ENCODE assay signal across 8 cellular contexts in genomic region chr12:113030875-113031525, GRCh38. TPM values are rescaled to one million over a fixed set of nuclear protein-coding genes. Genes with fewer than 3 reads are reported as not detected.
A peak's percentile ranks its signal among the peaks of the same experiment; 100 is the strongest.
DNase-seq lines count a peak whose midpoint lies in the region; ATAC-seq and TF ChIP-seq lines count a peak whose summit lies in the region.

No MANE protein-coding gene starts in this region.

- WGBS in transverse colon (ENCODE audit: low coverage in 1 of 2), 2 donors = 0 to 16% methylated on average over 1 to 9 of the region's 9 CpGs

- H3K27me3 Mint-ChIP-seq in CD4-positive, alpha-beta T cell = no peaks in the 10 kb centered on the region
- H3K27me3 Mint-ChIP-seq in central memory CD8-positive, alpha-beta T cell = peaks cover 9% of the 10 kb centered on the region

- TF ChIP-seq EP300 in transverse colon (IDR thresholded peaks at IDR 0.05; ENCODE audit: low read depth) = no peak

- H3K27ac Mint-ChIP-seq in CD4-positive, alpha-beta T cell = no peak overlapping the region
- no peak overlapping the region for H3K27ac Mint-ChIP-seq in central memory CD8-positive, alpha-beta T cell (ENCODE audit: low read depth)
- H3K27ac Mint-ChIP-seq in stimulated activated effector memory CD8-positive, alpha-beta T cell treated with anti-CD3 and anti-CD28 coated beads, Interleukin-12 subunit alpha, Interleukin-12 subunit beta, amount 100 ng/mL, for 72 hours = no peak overlapping the region

- H3K9me3 ChIP-seq in CD4-positive, alpha-beta T cell (ENCODE audit: control insufficient read depth, low read length) = no peaks in the 10 kb centered on the region
- no peaks in the 10 kb centered on the region for H3K9me3 ChIP-seq in transverse colon

- no peaks in the 10 kb centered on the region for H3K9me3 Mint-ChIP-seq in CD4-positive, alpha-beta T cell
- H3K9me3 Mint-ChIP-seq in central memory CD8-positive, alpha-beta T cell = no peaks in the 10 kb centered on the region
- H3K9me3 Mint-ChIP-seq in stimulated activated effector memory CD8-positive, alpha-beta T cell treated with anti-CD3 and anti-CD28 coated beads, Interleukin-12 subunit alpha, Interleukin-12 subunit beta, amount 100 ng/mL, for 72 hours = no peaks in the 10 kb centered on the region

- TF ChIP-seq CTCF in CD4-positive, alpha-beta T cell (IDR thresholded peaks at IDR 0.05) = peak; percentile 55
- peak; percentile 51 to 62 (median 61) for TF ChIP-seq CTCF in transverse colon (IDR thresholded peaks at IDR 0.05)

- H3K27me3 ChIP-seq in CD4-positive, alpha-beta T cell (ENCODE audit: control insufficient read depth, insufficient read depth, low read length) = no peaks in the 10 kb centered on the region
- H3K27me3 ChIP-seq in transverse colon = peaks cover 9% of the 10 kb centered on the region

- no peak for TF ChIP-seq POLR2A in transverse colon (IDR thresholded peaks at IDR 0.05)

- no peak for DNase-seq in CD4-positive, alpha-beta T cell
- DNase-seq in NCI-H774 (lab: John Stamatoyannopoulos, UW) (peak; percentile 70), kidney glomerular epithelial cell (lab: John Stamatoyannopoulos, UW) (peak; percentile 73), transverse colon (no peak)
- DNase-seq in central memory CD8-positive, alpha-beta T cell (ENCODE audit: low spot score in 2 of 2) = no peak
- no peak for DNase-seq in stimulated activated effector memory CD8-positive, alpha-beta T cell treated with anti-CD3 and anti-CD28 coated beads, Interleukin-12 subunit alpha, Interleukin-12 subunit beta, amount 100 ng/mL, for 72 hours (ENCODE audit: low spot score in 2 of 2)

- no peaks in the 10 kb centered on the region for H3K4me1 Mint-ChIP-seq in CD4-positive, alpha-beta T cell (ENCODE audit: low read depth)
- H3K4me1 Mint-ChIP-seq in central memory CD8-positive, alpha-beta T cell = peaks cover 6% of the 10 kb centered on the region
- peaks cover 6% of the 10 kb centered on the region for H3K4me1 Mint-ChIP-seq in stimulated activated effector memory CD8-positive, alpha-beta T cell treated with anti-CD3 and anti-CD28 coated beads, Interleukin-12 subunit alpha, Interleukin-12 subunit beta, amount 100 ng/mL, for 72 hours

- no peaks in the 10 kb centered on the region for H3K36me3 ChIP-seq in transverse colon

- H3K4me3 ChIP-seq in transverse colon = no peak overlapping the region

- H3K27ac ChIP-seq in CD4-positive, alpha-beta T cell (ENCODE audit: low read depth, low read length) = no peak overlapping the region
- no peak overlapping the region for H3K27ac ChIP-seq in transverse colon

- POLR2A ChIA-PET in CD4-positive, alpha-beta T cell (lab: Charles Lee) = no interaction called here

- in situ Hi-C loops in transverse colon (cut with MboI; ENCODE audit: low pct_ligation_motif_present in 1 of 4, low pct_unique_long_range_greater_than_20kb in 1 of 4, low sequenced_read_pairs in 3 of 4) = no loop called here

- CTCF ChIA-PET in CD4-positive, alpha-beta T cell (lab: Charles Lee) = no interaction called here

- H3K4me1 ChIP-seq in transverse colon = no peaks in the 10 kb centered on the region

- H3K36me3 Mint-ChIP-seq in CD4-positive, alpha-beta T cell (ENCODE audit: low read depth) = no peaks in the 10 kb centered on the region
- no peaks in the 10 kb centered on the region for H3K36me3 Mint-ChIP-seq in central memory CD8-positive, alpha-beta T cell (ENCODE audit: insufficient read depth)
- H3K36me3 Mint-ChIP-seq in stimulated activated effector memory CD8-positive, alpha-beta T cell treated with anti-CD3 and anti-CD28 coated beads, Interleukin-12 subunit alpha, Interleukin-12 subunit beta, amount 100 ng/mL, for 72 hours = no peaks in the 10 kb centered on the region

- H3K4me3 Mint-ChIP-seq in CD4-positive, alpha-beta T cell = no peak overlapping the region
- no peak overlapping the region for H3K4me3 Mint-ChIP-seq in central memory CD8-positive, alpha-beta T cell
- no peak overlapping the region for H3K4me3 Mint-ChIP-seq in stimulated activated effector memory CD8-positive, alpha-beta T cell treated with anti-CD3 and anti-CD28 coated beads, Interleukin-12 subunit alpha, Interleukin-12 subunit beta, amount 100 ng/mL, for 72 hours

- peak; percentile 61 for ATAC-seq in CD4-positive, alpha-beta T cell (ENCODE audit: poor library complexity)
- ATAC-seq in HG03175 (IDR thresholded peaks at IDR 0.05; ENCODE audit: unreplicated experiment) (peak; percentile 39), HG03196 (IDR thresholded peaks at IDR 0.05; ENCODE audit: unreplicated experiment) (no peak)
- peak; percentile 46 for ATAC-seq in central memory CD8-positive, alpha-beta T cell (replicated peaks; ENCODE audit: extremely low read depth, poor library complexity, severe bottlenecking)
- no peak for ATAC-seq in stimulated activated effector memory CD8-positive, alpha-beta T cell treated with anti-CD3 and anti-CD28 coated beads, Interleukin-12 subunit alpha, Interleukin-12 subunit beta, amount 100 ng/mL, for 72 hours

- intact Hi-C loops in CD4-positive, alpha-beta T cell (cut with DNase I, micrococcal nuclease) = loop anchor here (1.0 kb wide), 1 partner anchor 131 kb away; no protein-coding TSS in a partner anchor
- intact Hi-C loops in transverse colon (cut with DNase I; ENCODE audit: low total_unique reads) = no loop called here

RNA-seq across cellular contexts. Expression of gene DTX1, which starts 25.5 kb away (rescaled TPM):
- 10 to 100 TPM; 14.0 to 14.2 TPM for total RNA-seq in CD4-positive, alpha-beta T cell
- 1 to 10 TPM in 3 of 4 donors, under 1 TPM in 1; 1.00 to 4.3 (median 3.0) TPM for total RNA-seq in transverse colon

RNA-seq across cellular contexts. Expression of gene OAS2, which starts 52.7 kb away (rescaled TPM):
- 10 to 100 TPM; 15.0 to 16.2 TPM for total RNA-seq in CD4-positive, alpha-beta T cell
- 1 to 10 TPM; 2.0 to 5.1 (median 3.5) TPM for total RNA-seq in transverse colon

Comparison
In these comparisons a context has a peak if more than half of its experiments do, and no peak if none do; other contexts are left out.
1. ATAC-seq: peak in CD4-positive, alpha-beta T cell (single experiment), HG03175 (single experiment) and central memory CD8-positive, alpha-beta T cell (single experiment); none in HG03196 (single experiment) and stimulated activated effector memory CD8-positive, alpha-beta T cell treated with anti-CD3 and anti-CD28 coated beads, Interleukin-12 subunit alpha, Interleukin-12 subunit beta, amount 100 ng/mL, for 72 hours (single experiment).
2. DNase-seq: peak in NCI-H774 (single experiment) and kidney glomerular epithelial cell (single experiment); none in CD4-positive, alpha-beta T cell (0 of 10), central memory CD8-positive, alpha-beta T cell (0 of 2), transverse colon (single experiment) and stimulated activated effector memory CD8-positive, alpha-beta T cell treated with anti-CD3 and anti-CD28 coated beads, Interleukin-12 subunit alpha, Interleukin-12 subunit beta, amount 100 ng/mL, for 72 hours (0 of 2).